Comparison of ENCODE assay signal across 19 cellular contexts in genomic region chr16:58444265-58444664, GRCh38. TPM values are rescaled to one million over a fixed set of nuclear protein-coding genes. Genes with fewer than 3 reads are reported as not detected.
A peak's percentile ranks its signal among the peaks of the same experiment; 100 is the strongest.
DNase-seq lines count a peak whose midpoint lies in the region; ATAC-seq and TF ChIP-seq lines count a peak whose summit lies in the region.
"Had no signal": no experiment of that assay in that cellular context is flagged by ENCODE, and none has a peak within 500 bp of the region (broad histone marks: within the 10 kb centered on the region; RNA-seq: fewer than 3 reads in every experiment).

No MANE protein-coding gene starts in this region.

- peak; percentile 71 for DNase-seq in amniotic epithelial cell (ENCODE audit: low read depth)
- no peak for DNase-seq in vagina (ENCODE audit: extremely low spot score in 2 of 2)
- DNase-seq in chondrocyte (ENCODE audit: low spot score), result no peak
- DNase-seq in NCI-H82 treated with DMSO at 0.1 percent for 48 hours (lab: John Stamatoyannopoulos, UW; ENCODE audit: unreplicated experiment), result no peak
- DNase-seq: CD4-positive, alpha-beta T cell; CD8-positive, alpha-beta memory T cell; DMS 273 treated with DMSO at 0.1 percent for 48 hours; DMS79; GF-D8; H9 had no signal

- H4K20me1 ChIP-seq in BLaER1 treated with 17β-estradiol and CSF1 and Interleukin-3, amounts not matched to agents 10 nM and 100 nM, result no peaks in the 10 kb centered on the region
- H4K20me1 ChIP-seq: BLaER1 had no signal

- H3K27ac Mint-ChIP-seq in chondrocyte (ENCODE audit: unreplicated experiment), result no peak overlapping the region
- H3K27ac Mint-ChIP-seq: B cell; CD14-positive monocyte; CD4-positive, alpha-beta T cell; CD8-positive, alpha-beta memory T cell; GM23338; H9 had no signal

- no peaks in the 10 kb centered on the region for H3K4me1 Mint-ChIP-seq in chondrocyte (ENCODE audit: low read depth)
- H3K4me1 Mint-ChIP-seq: B cell; CD8-positive, alpha-beta memory T cell; GM23338; H9 had no signal

- peaks cover 29% of the 10 kb centered on the region for H3K27me3 Mint-ChIP-seq in chondrocyte (ENCODE audit: low read depth)

- peaks cover 0 to 7% (median 0%) of the 10 kb centered on the region in 11 experiments; a peak in 5 of 22 replicates for H3K9me3 ChIP-seq in BLaER1 treated with 17β-estradiol and CSF1 and Interleukin-3, amounts not matched to agents 10 nM and 100 nM (replicated peaks in 1 of 11)
- no peaks in the 10 kb centered on the region for H3K9me3 ChIP-seq in vagina
- H3K9me3 ChIP-seq: BLaER1 had no signal

- H3K9ac ChIP-seq in BLaER1 treated with 17β-estradiol and CSF1 and Interleukin-3, amounts not matched to agents 10 nM and 100 nM, result no peak overlapping the region
- H3K9ac ChIP-seq: BLaER1 had no signal

- H3K4me1 ChIP-seq in BLaER1 treated with 17β-estradiol and CSF1 and Interleukin-3, amounts not matched to agents 10 nM and 100 nM, result peaks cover 6 to 58% (median 51%) of the 10 kb centered on the region in 10 experiments; a peak in 19 of 20 replicates
- peaks cover 3% of the 10 kb centered on the region for H3K4me1 ChIP-seq in vagina

- ATAC-seq in esophagus mucosa, result peak; percentile 76
- ATAC-seq in HG03342 (IDR thresholded peaks at IDR 0.05; ENCODE audit: unreplicated experiment), result no peak
- ATAC-seq: GM23338, HCT116 had no signal

- H3K4me3 Mint-ChIP-seq in chondrocyte (ENCODE audit: unreplicated experiment), result no peak overlapping the region
- H3K4me3 Mint-ChIP-seq: B cell; CD14-positive monocyte; CD4-positive, alpha-beta T cell; CD8-positive, alpha-beta memory T cell; GM23338; H9 had no signal

- H3K27me3 ChIP-seq in BLaER1 treated with 17β-estradiol and CSF1 and Interleukin-3, amounts not matched to agents 10 nM and 100 nM, result peaks cover 0 to 5% (median 0%) of the 10 kb centered on the region in 11 experiments; a peak in 1 of 22 replicates
- no peaks in the 10 kb centered on the region for H3K27me3 ChIP-seq in vagina
- H3K27me3 ChIP-seq: BLaER1 had no signal

- no peaks in the 10 kb centered on the region for H3K36me3 ChIP-seq in BLaER1 treated with 17β-estradiol and CSF1 and Interleukin-3, amounts not matched to agents 10 nM and 100 nM
- H3K36me3 ChIP-seq in vagina, result no peaks in the 10 kb centered on the region
- H3K36me3 ChIP-seq: BLaER1 had no signal

- no peak overlapping the region for H3K4me3 ChIP-seq in BLaER1 treated with 17β-estradiol and CSF1 and Interleukin-3, amounts not matched to agents 10 nM and 100 nM
- H3K4me3 ChIP-seq in vagina, result no peak overlapping the region
- H3K4me3 ChIP-seq: BLaER1, GM23338 had no signal

- H3K4me2 ChIP-seq in BLaER1 treated with 17β-estradiol and CSF1 and Interleukin-3, amounts not matched to agents 10 nM and 100 nM, result peak overlapping the region in 7 of 11 experiments; percentile 13 to 87 (median 78); a peak in 8 of 22 replicates
- H3K4me2 ChIP-seq: GM23338 had no signal

- TF ChIP-seq POLR2A in vagina (IDR thresholded peaks at IDR 0.05), result no peak

- no peaks in the 10 kb centered on the region for H3K9me3 Mint-ChIP-seq in chondrocyte (ENCODE audit: low read depth)
- H3K9me3 Mint-ChIP-seq: CD4-positive, alpha-beta T cell; CD8-positive, alpha-beta memory T cell; GM23338 had no signal

- TF ChIP-seq CTCF in vagina (IDR thresholded peaks at IDR 0.05) (no peak), chondrocyte (IDR thresholded peaks at IDR 0.05) (no peak)

- intact Hi-C loops in vagina (cut with DNase I), result no loop called here

- no peaks in the 10 kb centered on the region for H3K36me3 Mint-ChIP-seq in chondrocyte (ENCODE audit: low read depth)
- H3K36me3 Mint-ChIP-seq: CD14-positive monocyte; CD8-positive, alpha-beta memory T cell had no signal

- H3K27ac ChIP-seq in BLaER1 treated with 17β-estradiol and CSF1 and Interleukin-3, amounts not matched to agents 10 nM and 100 nM, result no peak overlapping the region
- H3K27ac ChIP-seq in vagina, result peak overlapping the region; percentile 20
- H3K27ac ChIP-seq: 22Rv1, BLaER1 had no signal

RNA-seq across cellular contexts. Expression of gene GINS3, which starts 52.0 kb away (rescaled TPM):
- 13.7 TPM for total RNA-seq in esophagus mucosa
- 7.4 TPM for total RNA-seq in vagina
- 1.9 to 3.3 TPM (median 2.1 TPM) in 3 replicates for total RNA-seq in chondrocyte

RNA-seq across cellular contexts. Expression of gene NDRG4, which starts 55.7 kb away (rescaled TPM):
- total RNA-seq in esophagus mucosa (31.6 TPM), vagina (128 TPM), chondrocyte (5.8 to 8.7 TPM (median 6.0 TPM) in 3 replicates)
